In the genomic region with DNA sequence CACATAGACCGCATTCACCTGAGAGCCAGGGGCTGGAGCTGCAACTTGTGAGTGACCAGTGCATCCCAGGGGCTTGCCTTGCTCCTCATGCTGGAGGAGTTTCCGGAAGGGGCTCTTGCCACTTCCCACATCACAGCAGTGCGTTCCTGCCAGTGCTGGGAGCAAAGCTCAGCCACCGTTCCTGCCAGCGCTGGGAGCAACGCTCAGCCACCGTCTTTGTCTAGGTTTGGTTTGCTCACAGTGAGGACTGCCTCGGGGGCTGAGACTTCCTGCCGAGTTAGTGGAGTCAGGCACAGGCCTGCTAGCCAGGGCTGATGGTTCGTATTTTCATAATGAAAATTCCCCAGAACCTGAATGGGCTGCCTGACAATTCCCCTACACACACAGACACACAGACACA, we compare ENCODE assay signal across 9 cellular contexts. TPM values are rescaled to one million over a fixed set of nuclear protein-coding genes. Genes with fewer than 3 reads are reported as not detected.
A peak's percentile ranks its signal among the peaks of the same experiment; 100 is the strongest.
DNase-seq lines count a peak whose midpoint lies in the region; ATAC-seq and TF ChIP-seq lines count a peak whose summit lies in the region.
"Had no signal": no experiment of that assay in that cellular context is flagged by ENCODE, and none has a peak within 500 bp of the region (broad histone marks: within the 10 kb centered on the region; RNA-seq: fewer than 3 reads in every experiment).

No MANE protein-coding gene starts in this region.

- H3K4me2 ChIP-seq in GM23248 (ENCODE audit: unreplicated experiment) (no peak overlapping the region), PC-3 (ENCODE audit: low read length) (no peak overlapping the region)

- intact Hi-C loops in PC-3 (cut with micrococcal nuclease) = loop anchor here (5.0 kb wide), 1 partner anchor 34 kb away; a partner anchor contains a TSS

- CTCF ChIA-PET in PC-3 (lab: Charles Lee) = interaction anchor here (0.6 to 1.8 kb wide), 5 partner anchors 26 to 1953 kb away, joined by 3 to 18 read pairs (median 5); a partner anchor contains a TSS

- 37% methylated on average over 10 of the region's 10 CpGs for WGBS in GM23248 (ENCODE audit: low coverage in 1 of 2, low lambda C conversion rate in 2 of 2, missing lambda C conversion rate in 2 of 2), 2 experiments

- H3K4me1 ChIP-seq in GM23248 (ENCODE audit: insufficient read depth) (peaks cover 5% of the 10 kb centered on the region; the same call in 1 of the 2 replicates), rectal smooth muscle tissue (ENCODE audit: control insufficient read depth, insufficient read depth, low read length) (peaks cover 2% of the 10 kb centered on the region), PC-3 (ENCODE audit: insufficient read depth, low read length) (peaks cover 9% of the 10 kb centered on the region)

- no peaks in the 10 kb centered on the region for H3K79me2 ChIP-seq in GM23248 (ENCODE audit: insufficient read depth)
- no peaks in the 10 kb centered on the region for H3K79me2 ChIP-seq in PC-3 (ENCODE audit: low read length)

- no peaks in the 10 kb centered on the region for H3K27me3 ChIP-seq in GM23248 (replicated peaks; ENCODE audit: insufficient read depth)
- H3K27me3 ChIP-seq in rectal smooth muscle tissue (ENCODE audit: control insufficient read depth, insufficient read depth, low read length) = no peaks in the 10 kb centered on the region
- H3K27me3 ChIP-seq in PC-3 (ENCODE audit: low read length) = no peaks in the 10 kb centered on the region
- H3K27me3 ChIP-seq: ovary had no signal

- H3K4me3 ChIP-seq in GM23248 = no peak overlapping the region
- H3K4me3 ChIP-seq in foreskin fibroblast (ENCODE audit: low read depth in 1 of 2, low read length in 2 of 2) = no peak overlapping the region
- no peak overlapping the region for H3K4me3 ChIP-seq in rectal smooth muscle tissue (ENCODE audit: low read length)
- no peak overlapping the region for H3K4me3 ChIP-seq in PC-3 (ENCODE audit: low read length)
- H3K4me3 ChIP-seq: ovary had no signal

- in situ Hi-C loops in GM23248 (cut with MboI) = no loop called here

- DNase-seq in GM23248 (peak; percentile 32), foreskin fibroblast (peak; percentile 14 to 53), NAMALWA (ENCODE audit: low spot score) (no peak), PC-3 (no peak), NCI-H187 treated with DMSO at 0.1 percent for 48 hours (lab: John Stamatoyannopoulos, UW) (no peak)

- TF ChIP-seq CTCF in foreskin fibroblast (IDR thresholded peaks at IDR 0.05; ENCODE audit: low read depth, low read length) = no peak
- TF ChIP-seq CTCF in PC-3 (conservative IDR thresholded peaks at IDR 0.05; ENCODE audit: low read depth, low read length) = no peak

- H3K9ac ChIP-seq in GM23248 (no peak overlapping the region), rectal smooth muscle tissue (ENCODE audit: low read length) (no peak overlapping the region), PC-3 (ENCODE audit: low read length) (no peak overlapping the region)

- BruUV-seq in PC-3 (replicated peaks; lab: Mats Ljungman, UMichigan) = no TSS peak

- H4K20me1 ChIP-seq in GM23248 (ENCODE audit: insufficient read depth) (no peaks in the 10 kb centered on the region), PC-3 (ENCODE audit: low read length) (no peaks in the 10 kb centered on the region)

- no peak overlapping the region; the same call in 1 of the 2 replicates for H3K27ac ChIP-seq in GM23248
- peak overlapping the region; percentile 59 for H3K27ac ChIP-seq in rectal smooth muscle tissue (ENCODE audit: low read depth, low read length)
- H3K27ac ChIP-seq in PC-3 (ENCODE audit: low read length) = no peak overlapping the region
- H3K27ac ChIP-seq: HL-60, ovary had no signal

- H3F3A ChIP-seq in GM23248 (ENCODE audit: insufficient read depth) (0 out of 2 replicates have a peak, but pooled peaks cover 2% of the 10 kb centered on the region), PC-3 (ENCODE audit: low read length, unreplicated experiment) (no peaks in the 10 kb centered on the region)

- H3K36me3 ChIP-seq in GM23248 (ENCODE audit: low read depth) = no peaks in the 10 kb centered on the region
- no peaks in the 10 kb centered on the region for H3K36me3 ChIP-seq in rectal smooth muscle tissue (ENCODE audit: control insufficient read depth, insufficient read depth, low read length)
- no peaks in the 10 kb centered on the region for H3K36me3 ChIP-seq in PC-3 (ENCODE audit: low read depth, low read length)
- H3K36me3 ChIP-seq: ovary had no signal

- H2AFZ ChIP-seq in GM23248 = peak overlapping the region; percentile 71
- no peak overlapping the region for H2AFZ ChIP-seq in PC-3 (ENCODE audit: low read length)

- H3K9me3 ChIP-seq in GM23248 (ENCODE audit: low read depth) = no peaks in the 10 kb centered on the region
- H3K9me3 ChIP-seq in PC-3 (ENCODE audit: low read length) = no peaks in the 10 kb centered on the region
- H3K9me3 ChIP-seq: ovary had no signal

- no peak for ATAC-seq in PC-3

- H3K9me2 ChIP-seq in GM23248 (ENCODE audit: insufficient read depth) = no peaks in the 10 kb centered on the region
- H3K9me2 ChIP-seq in PC-3 (replicated peaks; ENCODE audit: low read length) = no peaks in the 10 kb centered on the region

- POLR2A ChIA-PET in PC-3 (lab: Charles Lee; ENCODE audit: unreplicated experiment) = no interaction called here

TF ChIP-seq in PFSK-1, 5 proteins besides CTCF, POLR2A, EP300 and RAD21:
- TF ChIP-seq POLR2AphosphoS5 (IDR thresholded peaks at IDR 0.05; ENCODE audit: low read depth, low read length) (peak; percentile 49; the same call in 1 of the 2 replicates), SIN3A (IDR thresholded peaks at IDR 0.05; ENCODE audit: borderline replicate concordance, insufficient read depth, low read length) (no peak), TAF1 (IDR thresholded peaks at IDR 0.05; ENCODE audit: borderline replicate concordance, insufficient read depth, low read length) (0 out of 2 replicates have a peak, but pooled peaks have one; percentile 42), FOXP2 (optimal IDR thresholded peaks at IDR 0.05; ENCODE audit: borderline replicate concordance, extremely low read depth, extremely low read length, insufficient read depth) (no peak)
- TF ChIP-seq, protein P1, sequence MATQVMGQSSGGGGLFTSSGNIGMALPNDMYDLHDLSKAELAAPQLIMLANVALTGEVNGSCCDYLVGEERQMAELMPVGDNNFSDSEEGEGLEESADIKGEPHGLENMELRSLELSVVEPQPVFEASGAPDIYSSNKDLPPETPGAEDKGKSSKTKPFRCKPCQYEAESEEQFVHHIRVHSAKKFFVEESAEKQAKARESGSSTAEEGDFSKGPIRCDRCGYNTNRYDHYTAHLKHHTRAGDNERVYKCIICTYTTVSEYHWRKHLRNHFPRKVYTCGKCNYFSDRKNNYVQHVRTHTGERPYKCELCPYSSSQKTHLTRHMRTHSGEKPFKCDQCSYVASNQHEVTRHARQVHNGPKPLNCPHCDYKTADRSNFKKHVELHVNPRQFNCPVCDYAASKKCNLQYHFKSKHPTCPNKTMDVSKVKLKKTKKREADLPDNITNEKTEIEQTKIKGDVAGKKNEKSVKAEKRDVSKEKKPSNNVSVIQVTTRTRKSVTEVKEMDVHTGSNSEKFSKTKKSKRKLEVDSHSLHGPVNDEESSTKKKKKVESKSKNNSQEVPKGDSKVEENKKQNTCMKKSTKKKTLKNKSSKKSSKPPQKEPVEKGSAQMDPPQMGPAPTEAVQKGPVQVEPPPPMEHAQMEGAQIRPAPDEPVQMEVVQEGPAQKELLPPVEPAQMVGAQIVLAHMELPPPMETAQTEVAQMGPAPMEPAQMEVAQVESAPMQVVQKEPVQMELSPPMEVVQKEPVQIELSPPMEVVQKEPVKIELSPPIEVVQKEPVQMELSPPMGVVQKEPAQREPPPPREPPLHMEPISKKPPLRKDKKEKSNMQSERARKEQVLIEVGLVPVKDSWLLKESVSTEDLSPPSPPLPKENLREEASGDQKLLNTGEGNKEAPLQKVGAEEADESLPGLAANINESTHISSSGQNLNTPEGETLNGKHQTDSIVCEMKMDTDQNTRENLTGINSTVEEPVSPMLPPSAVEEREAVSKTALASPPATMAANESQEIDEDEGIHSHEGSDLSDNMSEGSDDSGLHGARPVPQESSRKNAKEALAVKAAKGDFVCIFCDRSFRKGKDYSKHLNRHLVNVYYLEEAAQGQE (IDR thresholded peaks at IDR 0.05; ENCODE audit: insufficient read depth in 1 of 2, low read depth in 2 of 2, low read length in 2 of 2) = 0 out of 4 replicates have a peak, but pooled peaks of 1 of the 2 experiments have one; percentile 11

RNA-seq across cellular contexts. Expression of a gene that starts 5.4 kb away (rescaled TPM):
- 0.13 and 0.86 TPM in 2 replicates for total RNA-seq in GM23248 (2014; rRNA removed; shearing (Covaris generic))
- polyA plus RNA-seq in GM23248 (2016; fragmentation: Nextera tagmentation; extraction: Ambion mirVana) = 0.63 and 0.84 TPM in 2 replicates
- 1.3 TPM for polyA plus RNA-seq in PFSK-1 (2012; ENCODE audit: insufficient read length, low read depth)
- total RNA-seq in PC-3 (2014; rRNA removed) = 0.11 TPM in 1 of 2 replicates, not detected in the other

RNA-seq across cellular contexts. Expression of a gene that starts 9.0 kb away (rescaled TPM):
- 3.8 and 8.8 TPM in 2 replicates for total RNA-seq in GM23248 (2014; rRNA removed; shearing (Covaris generic))
- 2.7 and 3.9 TPM in 2 replicates for polyA plus RNA-seq in GM23248 (2016; fragmentation: Nextera tagmentation; extraction: Ambion mirVana)
- polyA plus RNA-seq in PFSK-1 (2012; ENCODE audit: insufficient read length, low read depth) = 1.1 TPM
- total RNA-seq in PC-3 (2014; rRNA removed) = 0.35 and 0.36 TPM in 2 replicates

RNA-seq across cellular contexts. Expression of a gene that starts 23.8 kb away (rescaled TPM):
- total RNA-seq in GM23248 (2014; rRNA removed; shearing (Covaris generic)) = not detected in 2 replicates
- polyA plus RNA-seq in GM23248 (2016; fragmentation: Nextera tagmentation; extraction: Ambion mirVana) = 0.18 TPM in 1 of 2 replicates, not detected in the other
- polyA plus RNA-seq in PFSK-1 (2012; ENCODE audit: insufficient read length, low read depth) = 0.82 TPM
- total RNA-seq in PC-3 (2014; rRNA removed) = not detected in 2 replicates

RNA-seq across cellular contexts. Expression of a gene that starts 31.5 kb away (rescaled TPM):
- 68.5 and 131 TPM in 2 replicates for total RNA-seq in GM23248 (2014; rRNA removed; shearing (Covaris generic))
- 71.4 and 73.2 TPM in 2 replicates for polyA plus RNA-seq in GM23248 (2016; fragmentation: Nextera tagmentation; extraction: Ambion mirVana)
- polyA plus RNA-seq in PFSK-1 (2012; ENCODE audit: insufficient read length, low read depth) = 180 TPM
- 64.3 and 72.1 TPM in 2 replicates for total RNA-seq in PC-3 (2014; rRNA removed)

RNA-seq across cellular contexts. Expression of a gene that starts 31.8 kb away (rescaled TPM):
- 19.8 and 31.7 TPM in 2 replicates for total RNA-seq in GM23248 (2014; rRNA removed; shearing (Covaris generic))
- 34.2 and 36.6 TPM in 2 replicates for polyA plus RNA-seq in GM23248 (2016; fragmentation: Nextera tagmentation; extraction: Ambion mirVana)
- 142 TPM for polyA plus RNA-seq in PFSK-1 (2012; ENCODE audit: insufficient read length, low read depth)
- 37.8 and 43.1 TPM in 2 replicates for total RNA-seq in PC-3 (2014; rRNA removed)

Comparison
In these comparisons a context has a peak if more than half of its experiments do, and no peak if none do; other contexts are left out.
1. DNase-seq: peak in GM23248 (single experiment) and foreskin fibroblast (2 of 2); none in NAMALWA (single experiment), PC-3 (single experiment) and NCI-H187 treated with DMSO at 0.1 percent for 48 hours (single experiment).